ENCODE assay signal across 27 cellular contexts in the genomic region with DNA sequence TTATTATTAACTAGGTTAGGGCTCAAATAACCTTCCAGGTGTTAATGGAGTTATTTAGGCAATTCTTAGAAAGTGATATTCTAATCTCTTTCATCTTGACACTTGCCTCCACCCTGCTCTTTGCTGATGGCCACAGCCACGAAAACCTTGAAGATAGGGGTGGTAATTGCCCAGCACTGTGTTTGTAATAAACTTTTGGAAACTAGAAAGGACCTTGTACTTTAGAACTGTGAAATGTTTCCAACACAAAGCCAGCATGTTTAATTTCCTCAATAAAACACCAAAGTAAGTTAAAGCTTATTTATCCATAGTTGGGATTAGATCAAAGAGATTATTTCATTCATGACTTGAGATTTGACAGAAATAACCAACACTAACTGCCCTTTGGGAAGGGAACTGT.
"Had no signal": no experiment of that assay in that cellular context is flagged by ENCODE, and none has a peak within 500 bp of the region (broad histone marks: within the 10 kb centered on the region; RNA-seq: fewer than 3 reads in every experiment).

No MANE protein-coding gene starts in this region.

- H3K36me3 ChIP-seq: neural progenitor cell had no signal

- ATAC-seq: foreskin keratinocyte; gastroesophageal sphincter; heart left ventricle; left cardiac atrium; left ventricle myocardium superior; naive thymus-derived CD4-positive, alpha-beta T cell; psoas muscle; right cardiac atrium; stimulated activated naive CD8-positive, alpha-beta T cell treated with anti-CD3 and anti-CD28 coated beads, Interleukin-15, amount 100 ng/mL, for 72 hours had no signal

- H3K27ac Mint-ChIP-seq: memory B cell; naive thymus-derived CD4-positive, alpha-beta T cell; neural progenitor cell; stimulated activated naive CD8-positive, alpha-beta T cell treated with anti-CD3 and anti-CD28 coated beads, Interleukin-15, amount 100 ng/mL, for 72 hours; type B pancreatic cell had no signal

- H3K27ac ChIP-seq: coronary artery, esophagus muscularis mucosa, foreskin keratinocyte, gastroesophageal sphincter, heart left ventricle, hepatocyte, neural progenitor cell, psoas muscle, skin epidermis, suprapubic skin had no signal

- H2AFZ ChIP-seq: hepatocyte, neural progenitor cell had no signal

- H3K27me3 Mint-ChIP-seq: naive thymus-derived CD4-positive, alpha-beta T cell; stimulated activated naive CD8-positive, alpha-beta T cell treated with anti-CD3 and anti-CD28 coated beads, Interleukin-15, amount 100 ng/mL, for 72 hours; type B pancreatic cell had no signal

- H3K79me2 ChIP-seq: hepatocyte had no signal

- H3K4me3 Mint-ChIP-seq: memory B cell; naive thymus-derived CD4-positive, alpha-beta T cell; nephron; neural progenitor cell; stimulated activated naive CD8-positive, alpha-beta T cell treated with anti-CD3 and anti-CD28 coated beads, Interleukin-15, amount 100 ng/mL, for 72 hours; type B pancreatic cell had no signal

- H3K4me1 Mint-ChIP-seq: memory B cell; naive thymus-derived CD4-positive, alpha-beta T cell; nephron; stimulated activated naive CD8-positive, alpha-beta T cell treated with anti-CD3 and anti-CD28 coated beads, Interleukin-15, amount 100 ng/mL, for 72 hours had no signal

- FAIRE-seq: endothelial cell of umbilical vein had no signal

- H3K9me3 ChIP-seq: esophagus muscularis mucosa, gastroesophageal sphincter, heart left ventricle, psoas muscle, suprapubic skin had no signal

- H3K9ac ChIP-seq: neural progenitor cell had no signal

- H3K36me3 Mint-ChIP-seq: memory B cell; naive thymus-derived CD4-positive, alpha-beta T cell; neural progenitor cell had no signal

- H3K4me3 ChIP-seq: coronary artery, esophagus muscularis mucosa, gastroesophageal sphincter, heart left ventricle, hepatocyte, lung, neural progenitor cell, psoas muscle, skin epidermis, suprapubic skin had no signal

- DNase-seq: central memory CD4-positive, alpha-beta T cell; dermis blood vessel endothelial cell; effector memory CD4-positive, alpha-beta T cell; foreskin keratinocyte; heart left ventricle; left cardiac atrium; left ventricle myocardium superior; naive thymus-derived CD4-positive, alpha-beta T cell; psoas muscle; right cardiac atrium; stimulated activated CD4-positive, alpha-beta T cell treated with anti-CD3 and anti-CD28 coated beads, Interleukin-15, amount 100 ng/mL, for 24 hours; stimulated activated CD4-positive, alpha-beta T cell treated with anti-CD3 and anti-CD28 coated beads, Interleukin-4, amount 100 ng/mL, for 1 hour; stimulated activated CD8-positive, alpha-beta memory T cell treated with anti-CD3 and anti-CD28 coated beads, Interleukin-4, amount 100 ng/mL, for 48 hours; stimulated activated naive CD4-positive, alpha-beta T cell; stimulated activated naive CD8-positive, alpha-beta T cell treated with anti-CD3 and anti-CD28 coated beads, Interleukin-15, amount 100 ng/mL, for 72 hours had no signal

- H3K4me1 ChIP-seq: esophagus muscularis mucosa, foreskin keratinocyte, gastroesophageal sphincter, heart left ventricle, psoas muscle, suprapubic skin had no signal

- H3K27me3 ChIP-seq: esophagus muscularis mucosa, foreskin keratinocyte, gastroesophageal sphincter, hepatocyte, neural progenitor cell, suprapubic skin had no signal

- H3K9me3 Mint-ChIP-seq: memory B cell; naive thymus-derived CD4-positive, alpha-beta T cell; stimulated activated naive CD8-positive, alpha-beta T cell treated with anti-CD3 and anti-CD28 coated beads, Interleukin-15, amount 100 ng/mL, for 72 hours; type B pancreatic cell had no signal

- H3K4me2 ChIP-seq: hepatocyte, neural progenitor cell had no signal
